ENCODE assay signal across 19 cellular contexts in the genomic region with DNA sequence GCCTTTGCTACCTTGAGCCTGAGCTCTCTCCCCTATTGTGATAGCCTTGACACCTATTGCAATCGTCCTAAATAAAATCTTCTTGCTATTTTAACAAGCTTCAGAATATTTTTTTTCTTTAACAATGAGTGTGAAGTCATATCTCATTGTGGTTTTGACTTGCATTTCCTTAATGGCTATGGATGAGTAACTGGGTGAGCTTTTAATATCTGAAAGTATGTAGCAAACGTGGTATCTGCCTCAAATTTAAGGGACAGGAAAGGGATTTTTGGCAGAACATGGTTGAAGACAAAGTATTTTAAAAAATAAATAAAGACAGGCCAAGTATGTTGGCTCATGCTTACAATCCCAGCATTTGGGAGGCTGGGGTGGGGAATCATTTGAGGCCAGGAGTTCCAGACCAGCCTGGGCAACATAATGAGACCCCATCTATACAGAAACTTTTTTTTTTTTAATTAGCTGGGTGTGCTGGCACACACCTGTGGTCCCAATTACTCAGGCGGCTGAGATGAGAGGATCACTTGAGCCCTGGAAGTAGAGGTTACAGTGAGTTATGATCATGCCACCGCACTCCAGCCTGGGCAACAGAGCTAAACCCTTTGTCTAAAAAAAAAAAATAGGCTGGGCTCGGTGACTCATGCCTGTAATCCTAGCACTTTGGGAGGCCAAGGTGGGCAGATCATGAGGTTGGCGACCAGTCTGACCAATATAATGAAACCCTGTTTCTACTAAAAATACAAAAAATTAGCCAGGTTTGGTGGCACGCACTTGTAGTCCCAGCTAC.
DNase-seq lines count a peak whose midpoint lies in the region; ATAC-seq and TF ChIP-seq lines count a peak whose summit lies in the region.
"Had no signal": no experiment of that assay in that cellular context is flagged by ENCODE, and none has a peak within 500 bp of the region (broad histone marks: within the 10 kb centered on the region; RNA-seq: fewer than 3 reads in every experiment).

No MANE protein-coding gene starts in this region.

- in situ Hi-C loops in KBM-7 (cut with MboI; ENCODE audit: low pct_unique_long_range_greater_than_20kb, low sequenced_read_pairs) (no loop called here), astrocyte of the cerebellum (cut with HindIII; ENCODE audit: low sequenced_read_pairs) (no loop called here), G401 (cut with HindIII; ENCODE audit: low sequenced_read_pairs) (no loop called here)

- H3K4me3 ChIP-seq in astrocyte of the cerebellum (ENCODE audit: low read depth, low read length), result no peak overlapping the region
- H3K4me3 ChIP-seq: right atrium auricular region, stomach had no signal

- no peak for TF ChIP-seq CTCF in astrocyte of the cerebellum (IDR thresholded peaks at IDR 0.05; ENCODE audit: low read depth, low read length, missing control alignments)

- ATAC-seq in HG03175 (IDR thresholded peaks at IDR 0.05; ENCODE audit: unreplicated experiment) (no peak), esophagus mucosa (no peak)
- ATAC-seq: naive thymus-derived CD8-positive, alpha-beta T cell had no signal

- DNase-seq in AML-193 (lab: John Stamatoyannopoulos, UW), result peak; percentile 18 to 27
- DNase-seq in KBM-7, result peak; percentile 43
- peak; percentile 22 for DNase-seq in astrocyte of the cerebellum (ENCODE audit: low read depth)
- peak; percentile 19 for DNase-seq in hepatic stellate cell (ENCODE audit: low spot score)
- DNase-seq in G401 (ENCODE audit: low spot score), result no peak
- DNase-seq in SKM-1 treated with dmso at 0.1 percent for 144 hours (lab: John Stamatoyannopoulos, UW; ENCODE audit: unreplicated experiment), result no peak
- DNase-seq: activated B cell treated with CpG ODN at 0.5 μM for 24 hours; activated CD8-positive, alpha-beta memory T cell treated with anti-CD3 and anti-CD28 coated beads, Interleukin-2, amount 50 U/mL, for 4 hours; activated naive CD8-positive, alpha-beta T cell treated with anti-CD3 and anti-CD28 coated beads for 36 hours; glutamatergic neuron; H7; naive thymus-derived CD8-positive, alpha-beta T cell; NCI-H1092; NCI-H526; SIG-M5; stomach had no signal

Comparison
In these comparisons a context has a peak if more than half of its experiments do, and no peak if none do; other contexts are left out.
1. DNase-seq: peak in AML-193 (2 of 2), KBM-7 (single experiment), astrocyte of the cerebellum (single experiment) and hepatic stellate cell (single experiment); none in G401 (single experiment) and SKM-1 treated with dmso at 0.1 percent for 144 hours (single experiment).